In genomic region chr2:73050011-73050617, GRCh38 we compare ENCODE assay signal across 19 cellular contexts. TPM values are rescaled to one million over a fixed set of nuclear protein-coding genes. Genes with fewer than 3 reads are reported as not detected.
A peak's percentile ranks its signal among the peaks of the same experiment; 100 is the strongest.
DNase-seq lines count a peak whose midpoint lies in the region; ATAC-seq and TF ChIP-seq lines count a peak whose summit lies in the region.
"Had no signal": no experiment of that assay in that cellular context is flagged by ENCODE, and none has a peak within 500 bp of the region (broad histone marks: within the 10 kb centered on the region; RNA-seq: fewer than 3 reads in every experiment).

No MANE protein-coding gene starts in this region.

- H3K9me3 ChIP-seq in DND-41 (ENCODE audit: insufficient read depth, low read length, severe bottlenecking) (no peaks in the 10 kb centered on the region), gastroesophageal sphincter (no peaks in the 10 kb centered on the region)

- no peak overlapping the region for H3K4me2 ChIP-seq in DND-41 (ENCODE audit: insufficient read depth, low read length)
- H3K4me2 ChIP-seq: BLaER1 treated with 17β-estradiol and CSF1 and Interleukin-3, amounts not matched to agents 10 nM and 100 nM had no signal

- TF ChIP-seq EP300 in gastroesophageal sphincter (IDR thresholded peaks at IDR 0.05), result no peak

- TF ChIP-seq POLR2A in gastroesophageal sphincter (IDR thresholded peaks at IDR 0.05), result no peak

- TF ChIP-seq CTCF in DND-41 (IDR thresholded peaks at IDR 0.05; ENCODE audit: borderline replicate concordance, extremely low read depth, low read length, poor library complexity, severe bottlenecking) (no peak), astrocyte of the spinal cord (IDR thresholded peaks at IDR 0.05; ENCODE audit: low read depth, low read length) (no peak), gastroesophageal sphincter (IDR thresholded peaks at IDR 0.05) (no peak)

- H3K27me3 ChIP-seq in DND-41 (ENCODE audit: insufficient read depth, low read length, poor library complexity) (no peaks in the 10 kb centered on the region), gastroesophageal sphincter (no peaks in the 10 kb centered on the region)
- H3K27me3 ChIP-seq: BLaER1 treated with 17β-estradiol and CSF1 and Interleukin-3, amounts not matched to agents 10 nM and 100 nM had no signal

- H3K4me3 ChIP-seq in DND-41 (ENCODE audit: low read depth in 1 of 2, low read length in 2 of 2) (no peak overlapping the region), astrocyte of the spinal cord (ENCODE audit: low read depth, low read length) (no peak overlapping the region), gastroesophageal sphincter (no peak overlapping the region)
- no peak overlapping the region for H3K4me3 ChIP-seq in Jurkat, Clone E6-1 (ENCODE audit: low read length)
- H3K4me3 ChIP-seq: BLaER1 treated with 17β-estradiol and CSF1 and Interleukin-3, amounts not matched to agents 10 nM and 100 nM had no signal

- in situ Hi-C loops in astrocyte of the spinal cord (cut with HindIII; ENCODE audit: low sequenced_read_pairs), result no loop called here

- DNase-seq in DND-41 (peak; percentile 30), astrocyte of the spinal cord (ENCODE audit: low read depth, low spot score) (peak; percentile 60), left lobe of liver (ENCODE audit: low spot score) (no peak), DMS153 treated with DMSO at 0.1 percent for 48 hours (lab: John Stamatoyannopoulos, UW; ENCODE audit: unreplicated experiment) (no peak), NCI-H1417 treated with DMSO at 0.1 percent for 48 hours (lab: John Stamatoyannopoulos, UW) (no peak)
- DNase-seq in Jurkat, Clone E6-1 (ENCODE audit: low read depth, low spot score), result peak; percentile 60
- DNase-seq: activated CD4-positive, alpha-beta T cell treated with anti-CD3 and anti-CD28 coated beads for 4 hours; activated CD8-positive, alpha-beta memory T cell treated with anti-CD3 and anti-CD28 coated beads, Interleukin-2, amount 10 ng/mL, durations not matched to agents 7 days and 5 days; dermis blood vessel endothelial cell; GDM1; hippocampal formation; NCI-H1105 treated with DMSO at 0.1 percent for 48 hours; NCI-H524; posterior cingulate gyrus had no signal

- peak; percentile 66 for ATAC-seq in DND-41 (ENCODE audit: insufficient read depth, low read depth)
- ATAC-seq in left lobe of liver, result peak; percentile 42
- no peak for ATAC-seq in GM21367 (IDR thresholded peaks at IDR 0.05; ENCODE audit: unreplicated experiment)
- no peak for ATAC-seq in gastroesophageal sphincter
- ATAC-seq: activated CD8-positive, alpha-beta memory T cell treated with anti-CD3 and anti-CD28 coated beads, Interleukin-2, amount 10 ng/mL, durations not matched to agents 7 days and 5 days; activated T-helper 17 cell treated with anti-CD3 and anti-CD28 coated beads, Interleukin-2, amount 50 U/mL, for 72 hours; stimulated activated effector memory CD8-positive, alpha-beta T cell treated with anti-CD3 and anti-CD28 coated beads, Interleukin-12 subunit alpha, Interleukin-12 subunit beta, amount 100 ng/mL, for 72 hours had no signal

- H3K27ac ChIP-seq in DND-41 (ENCODE audit: low read length) (no peak overlapping the region), gastroesophageal sphincter (no peak overlapping the region)
- H3K27ac ChIP-seq: BLaER1 treated with 17β-estradiol and CSF1 and Interleukin-3, amounts not matched to agents 10 nM and 100 nM had no signal

- H3K36me3 ChIP-seq in DND-41 (ENCODE audit: insufficient read depth, low read length) (no peaks in the 10 kb centered on the region; the same call in 1 of the 2 replicates), gastroesophageal sphincter (peaks cover 0 to 18% of the 10 kb centered on the region in 2 donors)

- H2AFZ ChIP-seq in DND-41 (ENCODE audit: low read depth, low read length), result no peak overlapping the region

- 63 to 75% methylated on average over 1 to 2 of the region's 8 CpGs for WGBS in gastroesophageal sphincter (ENCODE audit: low coverage in 1 of 2), 2 donors

- no peaks in the 10 kb centered on the region for H3K4me1 ChIP-seq in DND-41 (ENCODE audit: insufficient read depth, low read length)
- no peaks in the 10 kb centered on the region for H3K4me1 ChIP-seq in gastroesophageal sphincter

- H3K79me2 ChIP-seq in DND-41 (ENCODE audit: insufficient read depth, low read length), result no peaks in the 10 kb centered on the region

- no peak overlapping the region for H3K9ac ChIP-seq in DND-41 (ENCODE audit: low read depth, low read length)
- H3K9ac ChIP-seq: BLaER1 treated with 17β-estradiol and CSF1 and Interleukin-3, amounts not matched to agents 10 nM and 100 nM had no signal

- no peaks in the 10 kb centered on the region for H4K20me1 ChIP-seq in DND-41 (ENCODE audit: insufficient read depth, low read length)

RNA-seq across cellular contexts. Expression of gene SFXN5, which starts 21.4 kb away (rescaled TPM):
- 13.8 TPM for polyA plus RNA-seq in Jurkat, Clone E6-1 (2012; ENCODE audit: insufficient read depth, insufficient read length)
- 80.1 TPM for total RNA-seq in left lobe of liver
- 10 to 100 TPM in 1 of 4 donors, 1 to 10 TPM in 3; 5.7 to 11.8 (median 6.7) TPM for total RNA-seq in gastroesophageal sphincter

Comparison
In these comparisons a context has a peak if more than half of its experiments do, and no peak if none do; other contexts are left out.
1. ATAC-seq: peak in DND-41 (single experiment) and left lobe of liver (single experiment); none in GM21367 (single experiment) and gastroesophageal sphincter (single experiment).
2. DNase-seq: peak in DND-41 (single experiment), Jurkat, Clone E6-1 (single experiment) and astrocyte of the spinal cord (single experiment); none in left lobe of liver (single experiment), DMS153 treated with DMSO at 0.1 percent for 48 hours (single experiment) and NCI-H1417 treated with DMSO at 0.1 percent for 48 hours (single experiment).